8 cellular contexts compared by ENCODE assay signal in the genomic region with DNA sequence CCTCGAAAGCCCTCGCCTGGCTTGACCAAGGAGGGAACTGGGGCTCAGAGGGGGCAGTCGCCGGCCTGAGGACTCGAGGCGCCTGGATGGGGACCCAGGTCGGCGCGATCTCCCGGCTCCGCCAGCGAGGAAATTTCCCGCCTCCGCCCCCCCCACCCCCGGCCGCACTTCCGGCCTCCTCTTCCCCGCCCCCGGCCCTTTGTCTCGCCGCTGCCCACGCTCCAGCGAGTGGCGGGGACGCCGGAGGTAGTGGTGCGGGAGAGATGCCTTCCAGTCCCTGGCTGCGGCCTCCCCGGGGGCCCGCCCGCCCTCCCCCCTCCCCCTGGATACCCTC. TPM values are rescaled to one million over a fixed set of nuclear protein-coding genes. Genes with fewer than 3 reads are reported as not detected.
DNase-seq lines count a peak whose midpoint lies in the region; ATAC-seq and TF ChIP-seq lines count a peak whose summit lies in the region.

No MANE protein-coding gene starts in this region.

- H3K27me3 ChIP-seq in iPS-20b (ENCODE audit: insufficient read depth, low read length): peaks cover 44% of the 10 kb centered on the region

- no peaks in the 10 kb centered on the region for H3K36me3 ChIP-seq in iPS-20b (ENCODE audit: insufficient read depth, low read depth, low read length)

- H3K4me1 Mint-ChIP-seq in activated B cell treated with CpG ODN at 0.5 μM for 24 hours (peaks cover 10% of the 10 kb centered on the region), type B pancreatic cell (ENCODE audit: unreplicated experiment) (peaks cover 7% of the 10 kb centered on the region)

- peak overlapping the region; percentile 57; the same call in 1 of the 2 replicates for H3K4me3 ChIP-seq in iPS-20b (ENCODE audit: low read length)

- no peak for TF ChIP-seq CTCF in activated B cell treated with CpG ODN at 0.5 μM for 24 hours (IDR thresholded peaks at IDR 0.05)
- peak; percentile 7 for TF ChIP-seq CTCF in type B pancreatic cell (conservative IDR thresholded peaks at IDR 0.05)

- H3K27me3 Mint-ChIP-seq in activated B cell treated with CpG ODN at 0.5 μM for 24 hours: peaks cover 20% of the 10 kb centered on the region
- H3K27me3 Mint-ChIP-seq in type B pancreatic cell: peaks cover 49% of the 10 kb centered on the region

- POLR2A ChIA-PET in activated B cell treated with CpG ODN at 0.5 μM for 24 hours (lab: Charles Lee): no interaction called here

- CTCF ChIA-PET in activated B cell treated with CpG ODN at 0.5 μM for 24 hours (lab: Charles Lee): no interaction called here

- intact Hi-C loops in activated B cell treated with CpG ODN at 0.5 μM for 24 hours (cut with micrococcal nuclease): loop anchor here (1.0 kb wide), 2 partner anchors 20 to 37 kb away; a partner anchor contains a TSS

- H3K9me3 ChIP-seq in iPS-20b (ENCODE audit: insufficient read depth, low read depth, low read length): no peaks in the 10 kb centered on the region

- H3K36me3 Mint-ChIP-seq in activated B cell treated with CpG ODN at 0.5 μM for 24 hours (ENCODE audit: low read depth): no peaks in the 10 kb centered on the region
- no peaks in the 10 kb centered on the region for H3K36me3 Mint-ChIP-seq in type B pancreatic cell

- no peak overlapping the region for H3K9ac ChIP-seq in iPS-20b (ENCODE audit: low read depth, low read length)

- H3K4me3 Mint-ChIP-seq in activated B cell treated with CpG ODN at 0.5 μM for 24 hours: peak overlapping the region; percentile 80
- peak overlapping the region; percentile 77 for H3K4me3 Mint-ChIP-seq in type B pancreatic cell

- ATAC-seq in HG02571 (IDR thresholded peaks at IDR 0.05; ENCODE audit: unreplicated experiment) (peak; percentile 22), activated B cell treated with CpG ODN at 0.5 μM for 24 hours (ENCODE audit: low read depth) (peak; percentile 16)

- H3K9me3 Mint-ChIP-seq in activated B cell treated with CpG ODN at 0.5 μM for 24 hours (no peaks in the 10 kb centered on the region), type B pancreatic cell (no peaks in the 10 kb centered on the region)

- no peak overlapping the region for H3K27ac ChIP-seq in iPS-20b (ENCODE audit: low read length)

- H3K4me1 ChIP-seq in iPS-20b (ENCODE audit: insufficient read depth, low read length): peaks cover 9% of the 10 kb centered on the region; the same call in 1 of the 2 replicates

- peak; percentile 25 for DNase-seq in GM03348 (ENCODE audit: low spot score)
- no peak for DNase-seq in activated B cell treated with CpG ODN at 0.5 μM for 24 hours
- no peak for DNase-seq in type B pancreatic cell (ENCODE audit: extremely low spot score, unreplicated experiment)
- no peak for DNase-seq in COLO829 (ENCODE audit: low spot score)
- DNase-seq in putamen (ENCODE audit: low spot score): no peak
- no peak for DNase-seq in medulla oblongata (ENCODE audit: extremely low spot score)

- H3K27ac Mint-ChIP-seq in activated B cell treated with CpG ODN at 0.5 μM for 24 hours (no peak overlapping the region), type B pancreatic cell (no peak overlapping the region)

RNA-seq across cellular contexts. Expression of a gene that starts 0.4 kb away (rescaled TPM):
- 2.8 and 3.2 TPM in 2 replicates for total RNA-seq in activated B cell treated with CpG ODN at 0.5 μM for 24 hours
- total RNA-seq in type B pancreatic cell (ENCODE audit: low replicate concordance): 3.3 and 6.0 TPM in 2 replicates

RNA-seq across cellular contexts. Expression of a gene that starts 19.9 kb away (rescaled TPM):
- total RNA-seq in activated B cell treated with CpG ODN at 0.5 μM for 24 hours: 0.17 TPM in 1 of 2 replicates, not detected in the other
- total RNA-seq in type B pancreatic cell (ENCODE audit: low replicate concordance): 0.97 TPM in 1 of 2 replicates, not detected in the other

RNA-seq across cellular contexts. Expression of a gene that starts 20.1 kb away (rescaled TPM):
- not detected in 2 replicates for total RNA-seq in activated B cell treated with CpG ODN at 0.5 μM for 24 hours
- not detected in 2 replicates for total RNA-seq in type B pancreatic cell (ENCODE audit: low replicate concordance)

RNA-seq across cellular contexts. Expression of a gene that starts 36.9 kb away (rescaled TPM):
- total RNA-seq in activated B cell treated with CpG ODN at 0.5 μM for 24 hours (20.7 and 27.7 TPM in 2 replicates), type B pancreatic cell (ENCODE audit: low replicate concordance) (36.9 and 45.9 TPM in 2 replicates)
